In genomic region chr6:32973934-32974333, GRCh38 we compare ENCODE assay signal across 6 cellular contexts. TPM values are rescaled to one million over a fixed set of nuclear protein-coding genes. Genes with fewer than 3 reads are reported as not detected.
DNase-seq lines count a peak whose midpoint lies in the region; ATAC-seq and TF ChIP-seq lines count a peak whose summit lies in the region.

No MANE protein-coding gene starts in this region.

- peaks cover 94% of the 10 kb centered on the region for H3K36me3 Mint-ChIP-seq in stimulated activated memory B cell treated with anti-CD40 and anti-IgM and Interleukin-4, amounts not matched to agents 10 μg/mL and 1 μg/mL and 100 μg/mL, for 72 hours

- POLR2A ChIA-PET in OCI-LY7 (lab: Charles Lee), result interaction anchor here (1.0 to 2.4 kb wide), 4 partner anchors 8 to 31 kb away, joined by 3 to 14 read pairs (median 3); no protein-coding TSS in a partner anchor

- CTCF ChIA-PET in OCI-LY7 (lab: Charles Lee; ENCODE audit: unreplicated experiment), result interaction anchor here (1.2 kb wide), 1 partner anchor 11 kb away, joined by 6 read pairs; no protein-coding TSS in a partner anchor

- peak overlapping the region; percentile 8 for H3K27ac ChIP-seq in OCI-LY7 (ENCODE audit: low read depth, low read length, poor library complexity, severe bottlenecking)

- no peaks in the 10 kb centered on the region for H3K9me2 ChIP-seq in OCI-LY7 (ENCODE audit: insufficient read depth, low read length)

- H3K4me3 Mint-ChIP-seq in stimulated activated memory B cell treated with anti-CD40 and anti-IgM and Interleukin-4, amounts not matched to agents 10 μg/mL and 1 μg/mL and 100 μg/mL, for 72 hours, result peak overlapping the region; percentile 89

- H3K4me3 ChIP-seq in OCI-LY7 (ENCODE audit: low read depth, low read length, poor library complexity, severe bottlenecking) (peak overlapping the region; percentile 93), epithelial cell of proximal tubule (ENCODE audit: low read depth, low read length) (peak overlapping the region; percentile 69)

- ATAC-seq in stimulated activated memory B cell treated with anti-CD40 and anti-IgM and Interleukin-4, amounts not matched to agents 10 μg/mL and 1 μg/mL and 100 μg/mL, for 72 hours, result no peak
- no peak for ATAC-seq in HG02571 (IDR thresholded peaks at IDR 0.05; ENCODE audit: unreplicated experiment)

- TF ChIP-seq CTCF in OCI-LY7 (conservative IDR thresholded peaks at IDR 0.05; ENCODE audit: low read length) (no peak), epithelial cell of proximal tubule (conservative IDR thresholded peaks at IDR 0.05; ENCODE audit: low read depth, low read length) (no peak)

- intact Hi-C loops in OCI-LY7 (cut with micrococcal nuclease; ENCODE audit: unreplicated experiment), result loop anchor here (5.0 kb wide), 1 partner anchor 132 kb away; the partner anchor contains the start of gene PSMB8

- H2AFZ ChIP-seq in OCI-LY7 (ENCODE audit: low read length), result no peak overlapping the region

- H3K4me1 ChIP-seq in OCI-LY7 (ENCODE audit: insufficient read depth, low read length, poor library complexity, severe bottlenecking), result peaks cover 26% of the 10 kb centered on the region

- peaks cover 91% of the 10 kb centered on the region for H3K79me2 ChIP-seq in OCI-LY7 (ENCODE audit: insufficient read depth, low read depth, low read length)

- peak overlapping the region; percentile 90 for H3K4me2 ChIP-seq in OCI-LY7 (ENCODE audit: low read length)

- peaks cover 85% of the 10 kb centered on the region for H3K36me3 ChIP-seq in OCI-LY7 (ENCODE audit: insufficient read depth, low read length)

- DNase-seq in GM03348 (ENCODE audit: low spot score) (peak; percentile 72), OCI-LY7 (ENCODE audit: low spot score) (peak; percentile 45), epithelial cell of proximal tubule (ENCODE audit: low read depth) (no peak), DMS153 (lab: John Stamatoyannopoulos, UW) (no peak)

- H3K27me3 Mint-ChIP-seq in stimulated activated memory B cell treated with anti-CD40 and anti-IgM and Interleukin-4, amounts not matched to agents 10 μg/mL and 1 μg/mL and 100 μg/mL, for 72 hours, result no peaks in the 10 kb centered on the region

- peak overlapping the region; percentile 99 for H3K27ac Mint-ChIP-seq in stimulated activated memory B cell treated with anti-CD40 and anti-IgM and Interleukin-4, amounts not matched to agents 10 μg/mL and 1 μg/mL and 100 μg/mL, for 72 hours

- peaks cover 51% of the 10 kb centered on the region for H4K20me1 ChIP-seq in OCI-LY7 (ENCODE audit: insufficient read depth, low read length)

- peaks cover 44% of the 10 kb centered on the region for H3K4me1 Mint-ChIP-seq in stimulated activated memory B cell treated with anti-CD40 and anti-IgM and Interleukin-4, amounts not matched to agents 10 μg/mL and 1 μg/mL and 100 μg/mL, for 72 hours

- no TSS peak for BruUV-seq in OCI-LY7 (replicated peaks; lab: Mats Ljungman, UMichigan)

- H3K9me3 ChIP-seq in OCI-LY7 (ENCODE audit: low read length), result no peaks in the 10 kb centered on the region

- no peaks in the 10 kb centered on the region for H3K9me3 Mint-ChIP-seq in stimulated activated memory B cell treated with anti-CD40 and anti-IgM and Interleukin-4, amounts not matched to agents 10 μg/mL and 1 μg/mL and 100 μg/mL, for 72 hours

RNA-seq across cellular contexts. Expression of gene BRD2, which starts 5.5 kb away (rescaled TPM):
- 236 and 237 TPM in 2 replicates for total RNA-seq in OCI-LY7 (2014; rRNA removed; shearing (Covaris generic))
- 326 and 361 TPM in 2 replicates for total RNA-seq in OCI-LY7 (2022)
- 128 and 140 TPM in 2 replicates for total RNA-seq in epithelial cell of proximal tubule

RNA-seq across cellular contexts. Expression of gene HLA-DMA, which starts 21.0 kb away (rescaled TPM):
- total RNA-seq in OCI-LY7 (2014; rRNA removed; shearing (Covaris generic)), result 175 and 207 TPM in 2 replicates
- total RNA-seq in OCI-LY7 (2022) (140 TPM in 2 replicates), epithelial cell of proximal tubule (0.65 and 2.0 TPM in 2 replicates)

RNA-seq across cellular contexts. Expression of gene HLA-DMB, which starts 33.1 kb away (rescaled TPM):
- 85.1 and 98.0 TPM in 2 replicates for total RNA-seq in OCI-LY7 (2014; rRNA removed; shearing (Covaris generic))
- 77.0 and 78.5 TPM in 2 replicates for total RNA-seq in OCI-LY7 (2022)
- total RNA-seq in epithelial cell of proximal tubule, result 3.5 and 4.2 TPM in 2 replicates

RNA-seq across cellular contexts. Expression of gene HLA-DOA, which starts 35.5 kb away (rescaled TPM):
- total RNA-seq in OCI-LY7 (2014; rRNA removed; shearing (Covaris generic)), result 60.3 and 78.3 TPM in 2 replicates
- total RNA-seq in OCI-LY7 (2022) (55.0 and 65.4 TPM in 2 replicates), epithelial cell of proximal tubule (1.6 TPM in 1 of 2 replicates, not detected in the other)

Comparison
In these comparisons a context has a peak if more than half of its experiments do, and no peak if none do; other contexts are left out.
1. DNase-seq: peak in GM03348 (single experiment) and OCI-LY7 (single experiment); none in epithelial cell of proximal tubule (single experiment) and DMS153 (single experiment).
2. RNA of gene HLA-DMA, which starts 21.0 kb away (total RNA-seq): 140 to 207 TPM in OCI-LY7; 0.65 to 2.0 TPM in epithelial cell of proximal tubule; every median in the first group is over 10 times any median in the second.
3. RNA of gene HLA-DMB, which starts 33.1 kb away (total RNA-seq): 77.0 to 98.0 TPM in OCI-LY7; 3.5 to 4.2 TPM in epithelial cell of proximal tubule; every median in the first group is over 10 times any median in the second.